26 cellular contexts compared by ENCODE assay signal in genomic region chr2:190922411-190922810, GRCh38. TPM values are rescaled to one million over a fixed set of nuclear protein-coding genes. Genes with fewer than 3 reads are reported as not detected.
A peak's percentile ranks its signal among the peaks of the same experiment; 100 is the strongest.
DNase-seq lines count a peak whose midpoint lies in the region; ATAC-seq and TF ChIP-seq lines count a peak whose summit lies in the region.
"Had no signal": no experiment of that assay in that cellular context is flagged by ENCODE, and none has a peak within 500 bp of the region (broad histone marks: within the 10 kb centered on the region; RNA-seq: fewer than 3 reads in every experiment).

No MANE protein-coding gene starts in this region.

- peaks cover 27 to 37% (median 34%) of the 10 kb centered on the region in 3 donors for H3K4me1 Mint-ChIP-seq in CD8-positive, alpha-beta memory T cell
- H3K4me1 Mint-ChIP-seq in chondrocyte (ENCODE audit: low read depth) (peaks cover 48% of the 10 kb centered on the region), osteocyte (ENCODE audit: unreplicated experiment) (peaks cover 24% of the 10 kb centered on the region)
- H3K4me1 Mint-ChIP-seq: activated B cell treated with CpG ODN at 0.5 μM for 24 hours had no signal

- no peak overlapping the region for H3K27ac ChIP-seq in CD8-positive, alpha-beta memory T cell (ENCODE audit: low read depth, low read length)
- H3K27ac ChIP-seq in GM23248 (peak overlapping the region; percentile 65; the same call in 1 of the 2 replicates), colonic mucosa (no peak overlapping the region)
- H3K27ac ChIP-seq: dorsolateral prefrontal cortex, lower lobe of right lung had no signal

- ATAC-seq in GM21526 (IDR thresholded peaks at IDR 0.05; ENCODE audit: low FRiP score, unreplicated experiment), result no peak
- ATAC-seq: lower lobe of right lung, PC-3 had no signal

- CTCF ChIA-PET in CD8-positive, alpha-beta memory T cell (lab: Charles Lee), result no interaction called here

- H2AFZ ChIP-seq in GM23248, result no peak overlapping the region

- no peaks in the 10 kb centered on the region for H3K9me2 ChIP-seq in GM23248 (ENCODE audit: insufficient read depth)

- no peaks in the 10 kb centered on the region for H3K9me3 Mint-ChIP-seq in CD8-positive, alpha-beta memory T cell
- H3K9me3 Mint-ChIP-seq in chondrocyte (ENCODE audit: low read depth) (no peaks in the 10 kb centered on the region), osteocyte (ENCODE audit: unreplicated experiment) (peaks cover 8% of the 10 kb centered on the region)
- H3K9me3 Mint-ChIP-seq: activated B cell treated with CpG ODN at 0.5 μM for 24 hours had no signal

- no peak for TF ChIP-seq CTCF in chondrocyte (IDR thresholded peaks at IDR 0.05)
- TF ChIP-seq CTCF in osteocyte (IDR thresholded peaks at IDR 0.05), result no peak
- TF ChIP-seq CTCF in colonic mucosa (IDR thresholded peaks at IDR 0.05), result no peak

- H3F3A ChIP-seq in GM23248 (ENCODE audit: insufficient read depth), result peaks cover 92% of the 10 kb centered on the region

- H4K20me1 ChIP-seq in GM23248 (ENCODE audit: insufficient read depth), result 0 out of 2 replicates have a peak, but pooled peaks cover 6% of the 10 kb centered on the region

- no peak overlapping the region for H3K4me2 ChIP-seq in GM23248 (ENCODE audit: unreplicated experiment)

- no peak overlapping the region for H3K4me3 Mint-ChIP-seq in CD8-positive, alpha-beta memory T cell
- H3K4me3 Mint-ChIP-seq in chondrocyte (ENCODE audit: unreplicated experiment), result no peak overlapping the region
- H3K4me3 Mint-ChIP-seq in osteocyte (ENCODE audit: unreplicated experiment), result no peak overlapping the region
- H3K4me3 Mint-ChIP-seq: activated B cell treated with CpG ODN at 0.5 μM for 24 hours had no signal

- H3K4me3 ChIP-seq in CD8-positive, alpha-beta memory T cell (ENCODE audit: low read length), result no peak overlapping the region
- H3K4me3 ChIP-seq in GM23248 (no peak overlapping the region), colonic mucosa (no peak overlapping the region)
- H3K4me3 ChIP-seq: dorsolateral prefrontal cortex, lower lobe of right lung, thoracic aorta had no signal

- no peaks in the 10 kb centered on the region for H3K27me3 ChIP-seq in CD8-positive, alpha-beta memory T cell (ENCODE audit: insufficient read depth, low read length, poor library complexity, severe bottlenecking)
- H3K27me3 ChIP-seq in GM23248 (replicated peaks; ENCODE audit: insufficient read depth), result no peaks in the 10 kb centered on the region
- H3K27me3 ChIP-seq in colonic mucosa, result no peaks in the 10 kb centered on the region
- H3K27me3 ChIP-seq: dorsolateral prefrontal cortex had no signal

- no peaks in the 10 kb centered on the region for H3K4me1 ChIP-seq in CD8-positive, alpha-beta memory T cell (ENCODE audit: insufficient read depth, low read length)
- H3K4me1 ChIP-seq in GM23248 (ENCODE audit: insufficient read depth) (peaks cover 22% of the 10 kb centered on the region), colonic mucosa (no peaks in the 10 kb centered on the region)
- H3K4me1 ChIP-seq: lower lobe of right lung had no signal

- DNase-seq in CD8-positive, alpha-beta memory T cell, result no peak
- DNase-seq in GM23248 (no peak), chondrocyte (ENCODE audit: low spot score) (no peak), osteocyte (ENCODE audit: extremely low spot score, unreplicated experiment) (no peak), D341Med (ENCODE audit: low spot score) (no peak), colonic mucosa (no peak)
- DNase-seq: activated B cell treated with CpG ODN at 0.5 μM for 24 hours; activated CD4-positive, alpha-beta T cell treated with anti-CD3 and anti-CD28 coated beads, Interleukin-2, amount 50 U/mL, for 4 hours; activated CD8-positive, alpha-beta memory T cell treated with anti-CD3 and anti-CD28 coated beads, Interleukin-2, amount 50 U/mL, for 48 hours; activated effector memory CD4-positive, alpha-beta T cell treated with Interleukin-2 at 50 U/mL for 16 hours; DMS79 treated with DMSO at 0.1 percent for 48 hours; dorsolateral prefrontal cortex; KG1; kidney; lower lobe of right lung; MM.1S; NCI-H1417; NCI-H2081 treated with DMSO at 0.1 percent for 48 hours; NCI-H446 treated with DMSO at 0.1 percent for 48 hours; occipital lobe; PC-3; Right ventricle myocardium superior; stimulated activated CD4-positive, alpha-beta T cell treated with anti-CD3 and anti-CD28 coated beads, Interleukin-1b, Interleukin-23, amount 100 ng/mL, for 48 hours; T1000 had no signal

- H3K36me3 Mint-ChIP-seq in CD8-positive, alpha-beta memory T cell, result peaks cover 18 to 76% (median 25%) of the 10 kb centered on the region in 3 donors
- H3K36me3 Mint-ChIP-seq in chondrocyte (ENCODE audit: low read depth) (peaks cover 36% of the 10 kb centered on the region), osteocyte (ENCODE audit: unreplicated experiment) (peaks cover 61% of the 10 kb centered on the region)

- intact Hi-C loops in colonic mucosa (cut with DNase I), result no loop called here

- H3K9me3 ChIP-seq in CD8-positive, alpha-beta memory T cell (ENCODE audit: low read length), result no peaks in the 10 kb centered on the region
- H3K9me3 ChIP-seq in GM23248 (ENCODE audit: low read depth), result no peaks in the 10 kb centered on the region
- no peaks in the 10 kb centered on the region for H3K9me3 ChIP-seq in colonic mucosa
- H3K9me3 ChIP-seq: lower lobe of right lung, thoracic aorta had no signal

- H3K27me3 Mint-ChIP-seq in CD8-positive, alpha-beta memory T cell, result no peaks in the 10 kb centered on the region
- H3K27me3 Mint-ChIP-seq in chondrocyte (ENCODE audit: low read depth) (no peaks in the 10 kb centered on the region), osteocyte (ENCODE audit: unreplicated experiment) (no peaks in the 10 kb centered on the region)
- H3K27me3 Mint-ChIP-seq: activated B cell treated with CpG ODN at 0.5 μM for 24 hours had no signal

- H3K9ac ChIP-seq in GM23248 (no peak overlapping the region), colonic mucosa (ENCODE audit: low read depth in 2 of 2, low read length in 2 of 2) (no peak overlapping the region)

- WGBS in GM23248 (ENCODE audit: low coverage in 1 of 2, low lambda C conversion rate in 2 of 2, missing lambda C conversion rate in 2 of 2), 2 experiments, result 90 to 96% methylated on average over 1 of the region's 1 CpG

- H3K36me3 ChIP-seq in CD8-positive, alpha-beta memory T cell (ENCODE audit: insufficient read depth, low read length), result peaks cover 42% of the 10 kb centered on the region
- peaks cover 99% of the 10 kb centered on the region for H3K36me3 ChIP-seq in GM23248 (ENCODE audit: low read depth)
- no peaks in the 10 kb centered on the region for H3K36me3 ChIP-seq in colonic mucosa

- peak overlapping the region in 6 of 8 donors; percentile 8 to 89 (median 24) for H3K27ac Mint-ChIP-seq in CD8-positive, alpha-beta memory T cell
- peak overlapping the region; percentile 71 for H3K27ac Mint-ChIP-seq in chondrocyte (ENCODE audit: unreplicated experiment)
- peak overlapping the region; percentile 32 for H3K27ac Mint-ChIP-seq in osteocyte (ENCODE audit: unreplicated experiment)

- H3K79me2 ChIP-seq in GM23248 (ENCODE audit: insufficient read depth), result peaks cover 99% of the 10 kb centered on the region

- in situ Hi-C loops in GM23248 (cut with MboI), result no loop called here

- POLR2A ChIA-PET in CD8-positive, alpha-beta memory T cell (lab: Charles Lee), result no interaction called here

RNA-seq across cellular contexts. Expression of gene GLS, which starts 41.8 kb away (rescaled TPM):
- 100 to 1,000 TPM; 209 to 222 TPM for total RNA-seq in CD8-positive, alpha-beta memory T cell
- polyA plus RNA-seq in CD8-positive, alpha-beta memory T cell, result 50.9 TPM
- total RNA-seq in GM23248 (2014; rRNA removed; shearing (Covaris generic)), result 362 and 426 TPM in 2 replicates
- 81.0 and 96.0 TPM in 2 replicates for polyA plus RNA-seq in GM23248 (2016; fragmentation: Nextera tagmentation; extraction: Ambion mirVana)
- total RNA-seq in chondrocyte (234 to 330 TPM (median 245 TPM) in 3 replicates), osteocyte (167 and 178 TPM in 2 replicates), colonic mucosa (10 to 100 TPM; 50.5 to 72.3 TPM)
